ENCODE assay signal across 8 cellular contexts in genomic region chr7:151705744-151706567, GRCh38.
DNase-seq lines count a peak whose midpoint lies in the region; ATAC-seq and TF ChIP-seq lines count a peak whose summit lies in the region.

No MANE protein-coding gene starts in this region.

- peak overlapping the region in 4 of 10 donors; percentile 10 to 77 (median 56) for H3K27ac Mint-ChIP-seq in naive thymus-derived CD8-positive, alpha-beta T cell

- in situ Hi-C loops in G401 (cut with HindIII; ENCODE audit: low sequenced_read_pairs), result no loop called here

- peaks cover 0 to 16% (median 3%) of the 10 kb centered on the region in 3 donors for H3K36me3 Mint-ChIP-seq in naive thymus-derived CD8-positive, alpha-beta T cell

- no peaks in the 10 kb centered on the region for H3K27me3 Mint-ChIP-seq in naive thymus-derived CD8-positive, alpha-beta T cell

- TF ChIP-seq POLR2A in erythroblast (IDR thresholded peaks at IDR 0.05; ENCODE audit: low read length), result no peak

- ATAC-seq in naive thymus-derived CD8-positive, alpha-beta T cell, result peak; percentile 44 to 73

- DNase-seq in AG10803 (ENCODE audit: low read depth), result peak; percentile 63
- DNase-seq in GM19238 (ENCODE audit: insufficient read length, low spot score), result peak; percentile 33
- DNase-seq in SK-N-DZ (ENCODE audit: low spot score), result peak; percentile 69
- peak; percentile 7 to 22 for DNase-seq in erythroblast (lab: John Stamatoyannopoulos, UW)
- peak in 6 of 10 donors; percentile 2 to 29 (median 24) for DNase-seq in naive thymus-derived CD8-positive, alpha-beta T cell
- no peak for DNase-seq in ureter (ENCODE audit: low spot score)
- no peak for DNase-seq in G401 (ENCODE audit: low spot score)
- DNase-seq in GM19240 (ENCODE audit: insufficient read length, low spot score), result no peak

- no peak overlapping the region for H3K4me3 ChIP-seq in AG10803 (ENCODE audit: low read length)

- H3K4me3 Mint-ChIP-seq in naive thymus-derived CD8-positive, alpha-beta T cell, result peak overlapping the region in 2 of 10 donors; percentile 7 to 8

- TF ChIP-seq CTCF in AG10803 (conservative IDR thresholded peaks at IDR 0.05; ENCODE audit: low read length), result peak; percentile 69

- POLR2A ChIA-PET in naive thymus-derived CD8-positive, alpha-beta T cell (lab: Charles Lee), result interaction anchor here (0.6 kb wide), 1 partner anchor 81 kb away, joined by 4 read pairs; no protein-coding TSS in a partner anchor

- H3K4me1 Mint-ChIP-seq in naive thymus-derived CD8-positive, alpha-beta T cell, result peaks cover 8 to 34% (median 18%) of the 10 kb centered on the region in 4 donors

- H3K9me3 Mint-ChIP-seq in naive thymus-derived CD8-positive, alpha-beta T cell, result no peaks in the 10 kb centered on the region

Comparison
In these comparisons a context has a peak if more than half of its experiments do, and no peak if none do; other contexts are left out.
1. DNase-seq: peak in AG10803 (single experiment), GM19238 (single experiment), SK-N-DZ (single experiment), erythroblast (2 of 2) and naive thymus-derived CD8-positive, alpha-beta T cell (6 of 10); none in ureter (single experiment), G401 (single experiment) and GM19240 (single experiment).